8 cellular contexts compared by ENCODE assay signal in the genomic region with DNA sequence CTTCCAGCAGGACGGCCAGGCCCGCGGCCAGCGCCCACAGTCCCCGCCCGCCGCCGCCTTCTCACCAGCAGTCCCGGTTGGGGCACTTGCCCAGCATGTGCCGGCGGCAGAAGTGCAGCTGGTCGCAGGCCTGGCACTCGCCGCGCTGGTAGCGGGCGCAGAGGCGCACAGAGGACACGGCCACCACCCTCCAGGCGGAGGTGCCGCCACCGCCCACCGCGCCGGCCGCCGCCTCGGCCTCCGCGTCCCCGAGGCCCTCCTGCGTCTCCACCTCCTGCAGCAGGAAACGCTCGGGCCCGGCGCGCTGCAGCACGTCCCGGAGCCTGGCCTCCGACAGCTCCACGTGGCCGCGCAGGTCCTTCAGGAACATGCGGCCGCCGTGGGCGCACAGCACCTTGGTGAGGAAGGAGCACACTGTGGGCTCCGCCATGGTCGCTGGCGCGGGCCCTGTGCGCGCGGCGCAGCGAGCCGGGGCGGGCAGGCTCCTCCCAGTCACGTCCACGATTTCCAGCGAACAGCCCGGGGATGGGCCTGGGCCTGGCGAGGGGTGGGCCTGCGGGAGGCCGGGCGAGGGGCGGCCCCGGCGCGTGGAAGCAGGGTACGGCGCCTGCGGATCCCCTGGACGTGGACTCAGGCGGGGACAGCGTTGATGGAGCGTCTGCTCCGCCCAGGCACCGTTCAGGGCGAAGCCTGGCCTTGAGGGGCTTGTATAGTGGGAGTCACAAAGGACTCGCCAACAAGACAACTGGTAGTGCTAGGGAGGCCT. TPM values are rescaled to one million over a fixed set of nuclear protein-coding genes. Genes with fewer than 3 reads are reported as not detected.
DNase-seq lines count a peak whose midpoint lies in the region; ATAC-seq and TF ChIP-seq lines count a peak whose summit lies in the region.

A gene with protein sequence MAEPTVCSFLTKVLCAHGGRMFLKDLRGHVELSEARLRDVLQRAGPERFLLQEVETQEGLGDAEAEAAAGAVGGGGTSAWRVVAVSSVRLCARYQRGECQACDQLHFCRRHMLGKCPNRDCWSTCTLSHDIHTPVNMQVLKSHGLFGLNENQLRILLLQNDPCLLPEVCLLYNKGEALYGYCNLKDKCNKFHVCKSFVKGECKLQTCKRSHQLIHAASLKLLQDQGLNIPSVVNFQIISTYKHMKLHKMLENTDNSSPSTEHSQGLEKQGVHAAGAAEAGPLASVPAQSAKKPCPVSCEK (minus strand): TSS at position 455 of the 766 bp plus-strand sequence. CDS start 25 bp downstream, at position 430.

- peak within 1 kb of the TSS in 1 of 2 experiments; percentile 72; a peak in 3 of 5 replicates for H3K4me3 Mint-ChIP-seq in H9
- H3K4me3 Mint-ChIP-seq in T-helper 1 cell treated with Interleukin-12 subunit alpha and Interleukin-12 subunit beta and Interleukin-4 antibody, amounts not matched to agents 30 μg/mL and 1 μg/mL, for 36 hours = peak within 1 kb of the TSS; percentile 85

- peaks cover 0 to 1% (median 0%) of the 10 kb centered on the region in 3 experiments; a peak in 2 of 7 replicates for H3K36me3 Mint-ChIP-seq in H9 (ENCODE audit: insufficient read depth in 1 of 3, low read depth in 3 of 3)
- H3K36me3 Mint-ChIP-seq in T-helper 1 cell treated with Interleukin-12 subunit alpha and Interleukin-12 subunit beta and Interleukin-4 antibody, amounts not matched to agents 30 μg/mL and 1 μg/mL, for 36 hours (ENCODE audit: low read depth) = peaks cover 16% of the 10 kb centered on the region

- TF ChIP-seq POLR2A in body of pancreas (IDR thresholded peaks at IDR 0.05) = peak in 2 of 3 donors; percentile 48 to 49

- peak within 1 kb of the TSS; percentile 86 for H3K18ac ChIP-seq in H9 (ENCODE audit: insufficient read length, low read depth, low read length)

- H3K14ac ChIP-seq in H9 (ENCODE audit: insufficient read depth, low read length) = peak within 1 kb of the TSS; percentile 98

- H4K91ac ChIP-seq in H9 (ENCODE audit: insufficient read length, low read depth, low read length) = peak within 1 kb of the TSS; percentile 37

- no peak within 1 kb of the TSS for H2BK5ac ChIP-seq in H9 (ENCODE audit: insufficient read length, low read length)

- peak within 1 kb of the TSS; percentile 82 for H3K4me3 ChIP-seq in GM12864 (ENCODE audit: low read depth, low read length)
- peak within 1 kb of the TSS; percentile 85 for H3K4me3 ChIP-seq in Loucy (ENCODE audit: low read length, poor library complexity, severe bottlenecking)
- H3K4me3 ChIP-seq in body of pancreas = peak within 1 kb of the TSS; percentile 14 to 55
- peak within 1 kb of the TSS; percentile 59 for H3K4me3 ChIP-seq in iPS-11a (ENCODE audit: low read depth, low read length)
- H3K4me3 ChIP-seq in skin epidermis = peak within 1 kb of the TSS; percentile 55 to 91 (median 73)

- no peaks in the 10 kb centered on the region; a peak in 2 of 5 replicates for H3K9me3 Mint-ChIP-seq in H9
- H3K9me3 Mint-ChIP-seq in T-helper 1 cell treated with Interleukin-12 subunit alpha and Interleukin-12 subunit beta and Interleukin-4 antibody, amounts not matched to agents 30 μg/mL and 1 μg/mL, for 36 hours = no peaks in the 10 kb centered on the region

- DNase-seq in GM12864 (ENCODE audit: low read depth) (no peak), H9 (peak; percentile 61), body of pancreas (peak; percentile 46 to 72 (median 58)), A172 (ENCODE audit: low spot score) (no peak)

- H3K9me2 ChIP-seq in Loucy (replicated peaks; ENCODE audit: low read depth, low read length) = no peaks in the 10 kb centered on the region

- H3K4me1 ChIP-seq in H9 (ENCODE audit: insufficient read depth, low read length) (peaks cover 2% of the 10 kb centered on the region; the same call in 1 of the 2 replicates), Loucy (ENCODE audit: insufficient read depth, low read length, poor library complexity, severe bottlenecking) (peaks cover 27% of the 10 kb centered on the region), body of pancreas (peaks cover 10% of the 10 kb centered on the region)

- no peak within 1 kb of the TSS for H3K27ac Mint-ChIP-seq in H9
- peak within 1 kb of the TSS; percentile 69 for H3K27ac Mint-ChIP-seq in T-helper 1 cell treated with Interleukin-12 subunit alpha and Interleukin-12 subunit beta and Interleukin-4 antibody, amounts not matched to agents 30 μg/mL and 1 μg/mL, for 36 hours

- no peak within 1 kb of the TSS for H3K27ac ChIP-seq in H9 (ENCODE audit: insufficient read length, low read depth, low read length)
- peak within 1 kb of the TSS; percentile 4 to 57 (median 17) for H3K27ac ChIP-seq in body of pancreas
- H3K27ac ChIP-seq in skin epidermis = peak within 1 kb of the TSS; percentile 64 to 91 (median 83)

- peak within 1 kb of the TSS; percentile 33 for H3K4me2 ChIP-seq in H9 (ENCODE audit: insufficient read depth, insufficient read length, low read length)
- H3K4me2 ChIP-seq in Loucy (ENCODE audit: low read depth, low read length, poor library complexity, severe bottlenecking) = peak within 1 kb of the TSS; percentile 89

- H3K27me3 ChIP-seq in H9 (ENCODE audit: insufficient read depth, low read length) = no peaks in the 10 kb centered on the region
- H3K27me3 ChIP-seq in Loucy (ENCODE audit: insufficient read depth, low read length, poor library complexity, severe bottlenecking) = no peaks in the 10 kb centered on the region
- H3K27me3 ChIP-seq in body of pancreas = no peaks in the 10 kb centered on the region

- no peak within 1 kb of the TSS for H2AK5ac ChIP-seq in H9 (ENCODE audit: insufficient read length, low read length)

- H4K5ac ChIP-seq in H9 (ENCODE audit: insufficient read length, low read depth, low read length) = peak within 1 kb of the TSS; percentile 12

- H2BK20ac ChIP-seq in H9 (ENCODE audit: low read depth, low read length, poor library complexity, severe bottlenecking) = no peak within 1 kb of the TSS

- H2BK12ac ChIP-seq in H9 (ENCODE audit: insufficient read length, low read depth, low read length) = no peak within 1 kb of the TSS

- H3K56ac ChIP-seq in H9 (ENCODE audit: insufficient read length, low read depth, low read length) = no peak within 1 kb of the TSS

- no peak within 1 kb of the TSS for H3T11ph ChIP-seq in H9 (ENCODE audit: low read length)

- WGBS in H9 (ENCODE audit: extremely low coverage, insufficient read length, low lambda C conversion rate) = no CpG with 5 or more reads among the region's 81 CpGs
- WGBS in body of pancreas, 2 donors = 4 to 31% methylated on average over 15 to 72 of the region's 81 CpGs

- no peak within 1 kb of the TSS for H2BK120ac ChIP-seq in H9 (ENCODE audit: low read depth, low read length, poor library complexity, severe bottlenecking)

- H3K9me3 ChIP-seq in H9 (ENCODE audit: control insufficient read depth, low read depth, low read length) (no peaks in the 10 kb centered on the region), Loucy (ENCODE audit: insufficient read depth, low read depth, low read length) (no peaks in the 10 kb centered on the region), body of pancreas (no peaks in the 10 kb centered on the region)

- H2AFZ ChIP-seq in H9 (ENCODE audit: low read length) (no peak within 1 kb of the TSS), Loucy (ENCODE audit: low read length) (peak within 1 kb of the TSS; percentile 87)

- intact Hi-C loops in body of pancreas (cut with DNase I) = no loop called here

- H3K4ac ChIP-seq in H9 (ENCODE audit: low read depth, low read length) = no peak within 1 kb of the TSS

- H3K79me2 ChIP-seq in H9 (ENCODE audit: insufficient read depth, low read length) = no peaks in the 10 kb centered on the region
- H3K79me2 ChIP-seq in Loucy (ENCODE audit: insufficient read depth, low read length) = peaks cover 52% of the 10 kb centered on the region

- H3K79me1 ChIP-seq in H9 (ENCODE audit: insufficient read depth, low read depth, low read length, poor library complexity, severe bottlenecking) = no peaks in the 10 kb centered on the region

- H3K36me3 ChIP-seq in Loucy (ENCODE audit: insufficient read depth, low read length) = no peaks in the 10 kb centered on the region
- no peaks in the 10 kb centered on the region for H3K36me3 ChIP-seq in body of pancreas (replicated peaks in 1 of 2; ENCODE audit: insufficient read depth in 1 of 2, low read depth in 2 of 2)

- H3K9ac ChIP-seq in H9 (ENCODE audit: extremely low read depth, insufficient read length, low read length) = peak within 1 kb of the TSS; percentile 75
- H3K9ac ChIP-seq in Loucy (ENCODE audit: low read depth, low read length, poor library complexity, severe bottlenecking) = peak within 1 kb of the TSS; percentile 84

- no peaks in the 10 kb centered on the region for H3F3A ChIP-seq in Loucy (ENCODE audit: low read depth)

- peaks cover 12 to 13% of the 10 kb centered on the region in 2 experiments for H3K4me1 Mint-ChIP-seq in H9
- H3K4me1 Mint-ChIP-seq in T-helper 1 cell treated with Interleukin-12 subunit alpha and Interleukin-12 subunit beta and Interleukin-4 antibody, amounts not matched to agents 30 μg/mL and 1 μg/mL, for 36 hours (ENCODE audit: low read depth) = peaks cover 34% of the 10 kb centered on the region

- ATAC-seq in body of pancreas = peak; percentile 75

- peaks cover 2% of the 10 kb centered on the region; the same call in 1 of the 2 replicates for H3K27me3 Mint-ChIP-seq in H9 (ENCODE audit: low read depth)
- H3K27me3 Mint-ChIP-seq in T-helper 1 cell treated with Interleukin-12 subunit alpha and Interleukin-12 subunit beta and Interleukin-4 antibody, amounts not matched to agents 30 μg/mL and 1 μg/mL, for 36 hours (ENCODE audit: low read depth) = peaks cover 4% of the 10 kb centered on the region

- H4K8ac ChIP-seq in H9 (replicated peaks; ENCODE audit: insufficient read length, low read depth, low read length) = no peak within 1 kb of the TSS

- H3K23me2 ChIP-seq in H9 (ENCODE audit: insufficient read length, low read depth, low read length, poor library complexity, severe bottlenecking) = peaks cover 7% of the 10 kb centered on the region

- H4K20me1 ChIP-seq in H9 (ENCODE audit: control insufficient read depth, insufficient read depth, insufficient read length) (no peaks in the 10 kb centered on the region), Loucy (ENCODE audit: insufficient read depth, low read length, poor library complexity, severe bottlenecking) (peaks cover 12% of the 10 kb centered on the region)

- TF ChIP-seq CTCF in GM12864 (IDR thresholded peaks at IDR 0.05; ENCODE audit: low read depth, low read length, missing control alignments) (no peak), H9 (conservative IDR thresholded peaks at IDR 0.05) (no peak), Loucy (conservative IDR thresholded peaks at IDR 0.05; ENCODE audit: low read length) (no peak), body of pancreas (IDR thresholded peaks at IDR 0.05) (no peak)

- no peak within 1 kb of the TSS for H2BK15ac ChIP-seq in H9 (ENCODE audit: low read depth, low read length)

- no peak within 1 kb of the TSS for H3K23ac ChIP-seq in H9 (ENCODE audit: insufficient read length, low read depth, low read length)

RNA-seq across cellular contexts. Expression of the gene that starts here (rescaled TPM):
- not detected in 2 replicates for total RNA-seq in H9 (2021)
- 10 to 100 TPM in 1 of 2 donors, 1 to 10 TPM in 1; 6.2 to 20.8 TPM for total RNA-seq in body of pancreas
- not detected in 2 replicates for total RNA-seq in A172 (2014; rRNA removed; shearing (Covaris generic))

Comparison
In these comparisons a context has a peak if more than half of its experiments do, and no peak if none do; other contexts are left out.
1. Peak in DNase-seq, H3K9ac ChIP-seq and H3K4me2 ChIP-seq in H9; RNA of the gene not detected or under 1 TPM.
2. DNase-seq: peak in body of pancreas (4 of 4); none in GM12864 (single experiment) and A172 (single experiment).
3. H3K4me3 ChIP-seq: peak in every context shown above with its lines; median percentile 85 in Loucy; 82 in GM12864; 73 in skin epidermis; 59 in iPS-11a; 34 in body of pancreas.